Comparison of ENCODE assay signal across 8 cellular contexts in genomic region chr16:684067-684794, GRCh38. TPM values are rescaled to one million over a fixed set of nuclear protein-coding genes. Genes with fewer than 3 reads are reported as not detected.
A peak's percentile ranks its signal among the peaks of the same experiment; 100 is the strongest.
DNase-seq lines count a peak whose midpoint lies in the region; ATAC-seq and TF ChIP-seq lines count a peak whose summit lies in the region.

Gene JMJD8, minus strand, starts transcription at chr16:684334. Its CDS starts 15 bp downstream, at chr16:684319.

- CTCF ChIA-PET in CD8-positive, alpha-beta T cell (lab: Charles Lee): interaction anchor here (0.7 to 1.4 kb wide), 3 partner anchors 11 to 18 kb away, joined by 3 to 4 read pairs (median 3); no protein-coding TSS in a partner anchor
- CTCF ChIA-PET in activated CD8-positive, alpha-beta memory T cell treated with anti-CD3 and anti-CD28 coated beads for 36 hours (lab: Charles Lee): interaction anchor here (0.9 to 1.7 kb wide), 4 partner anchors 11 to 29 kb away, joined by 3 to 4 read pairs (median 3); no protein-coding TSS in a partner anchor

- peak within 1 kb of the TSS; percentile 78 for H3K4me3 Mint-ChIP-seq in CD8-positive, alpha-beta T cell

- H3K4me1 Mint-ChIP-seq in CD8-positive, alpha-beta T cell (ENCODE audit: low read depth): peaks cover 35% of the 10 kb centered on the region

- H3K27ac Mint-ChIP-seq in CD8-positive, alpha-beta T cell: peak within 1 kb of the TSS; percentile 72

- no peaks in the 10 kb centered on the region for H3K9me3 Mint-ChIP-seq in CD8-positive, alpha-beta T cell

- ATAC-seq in CD8-positive, alpha-beta T cell: peak; percentile 43
- ATAC-seq in GM19467 (IDR thresholded peaks at IDR 0.05; ENCODE audit: unreplicated experiment): peak; percentile 62

- H3K36me3 ChIP-seq in CD8-positive, alpha-beta T cell (ENCODE audit: insufficient read depth, low read length): peaks cover 13% of the 10 kb centered on the region

- H3K27me3 Mint-ChIP-seq in CD8-positive, alpha-beta T cell (ENCODE audit: low read depth): no peaks in the 10 kb centered on the region

- DNase-seq in CD8-positive, alpha-beta T cell: peak; percentile 88 to 98 (median 96)
- peak; percentile 49 for DNase-seq in HS-5 (ENCODE audit: low read depth)
- peak; percentile 61 for DNase-seq in NK-92 treated with Interleukin-12 subunit alpha and Interleukin-12 subunit beta, amount 100 ng/mL, for 24 hours (lab: John Stamatoyannopoulos, UW)
- peak; percentile 91 for DNase-seq in effector CD8-positive, alpha-beta T cell (lab: John Stamatoyannopoulos, UW)
- DNase-seq in medulla oblongata (ENCODE audit: extremely low spot score): peak; percentile 97
- DNase-seq in stimulated activated CD4-positive, alpha-beta T cell treated with anti-CD3 and anti-CD28 coated beads, TNF-alpha, amount 100 ng/mL, for 4 hours (ENCODE audit: low read depth in 3 of 3): peak; percentile 92 to 95 (median 92)

- intact Hi-C loops in CD8-positive, alpha-beta T cell (cut with DNase I, micrococcal nuclease): loop anchor here (1.0 to 5.0 kb wide), 5 partner anchors 16 to 157 kb away; partner anchors contain the start of genes CAPN15 (in 1 of the 2), RHOT2 (in 1 of the 2) and WDR90 (in 1 of the 2)

- no peaks in the 10 kb centered on the region for H3K9me3 ChIP-seq in CD8-positive, alpha-beta T cell (ENCODE audit: low read length)

- no peak for TF ChIP-seq CTCF in CD8-positive, alpha-beta T cell (IDR thresholded peaks at IDR 0.05)

- no peaks in the 10 kb centered on the region for H3K27me3 ChIP-seq in CD8-positive, alpha-beta T cell (ENCODE audit: insufficient read depth, low read length)

- peak within 1 kb of the TSS; percentile 69 for H3K27ac ChIP-seq in CD8-positive, alpha-beta T cell (ENCODE audit: low read depth, low read length)

- H3K4me1 ChIP-seq in CD8-positive, alpha-beta T cell (ENCODE audit: insufficient read depth, low read length): peaks cover 39% of the 10 kb centered on the region

- H3K4me3 ChIP-seq in CD8-positive, alpha-beta T cell (ENCODE audit: low read depth, low read length): peak within 1 kb of the TSS; percentile 66

- POLR2A ChIA-PET in CD8-positive, alpha-beta T cell (lab: Charles Lee): interaction anchor here (0.7 to 1.8 kb wide), 4 partner anchors 9 to 48 kb away, joined by 3 to 13 read pairs (median 4); partner anchors contain the start of gene METTL26
- POLR2A ChIA-PET in activated CD8-positive, alpha-beta memory T cell treated with anti-CD3 and anti-CD28 coated beads for 36 hours (lab: Charles Lee): interaction anchor here (0.8 to 1.2 kb wide), 2 partner anchors 15 to 52 kb away, joined by 3 read pairs; no protein-coding TSS in a partner anchor

- H3K36me3 Mint-ChIP-seq in CD8-positive, alpha-beta T cell: peaks cover 32% of the 10 kb centered on the region

RNA-seq across cellular contexts. Expression of gene JMJD8, which starts in this region (rescaled TPM):
- total RNA-seq in CD8-positive, alpha-beta T cell: 10 to 100 TPM; 15.8 to 18.7 TPM
- total RNA-seq in activated CD8-positive, alpha-beta memory T cell treated with anti-CD3 and anti-CD28 coated beads for 36 hours: 10 to 100 TPM; 48.7 to 49.3 TPM

Comparison
In these comparisons a context has a peak if more than half of its experiments do, and no peak if none do; other contexts are left out.
1. Peak in every context shown above with its lines: DNase-seq, ATAC-seq, H3K4me3 ChIP-seq and H3K27ac ChIP-seq.